In genomic region chr5:80920333-80920732, GRCh38 we compare ENCODE assay signal across 21 cellular contexts.
"Had no signal": no experiment of that assay in that cellular context is flagged by ENCODE, and none has a peak within 500 bp of the region (broad histone marks: within the 10 kb centered on the region; RNA-seq: fewer than 3 reads in every experiment).

No MANE protein-coding gene starts in this region.

- H3K4me3 Mint-ChIP-seq: dendritic cell treated with granulocyte-macrophage colony-stimulating factor and Interleukin-4, amounts not matched to agents 40 ng/mL and 50 ng/mL, for 4 days; effector memory CD8-positive, alpha-beta T cell; memory B cell; natural killer cell treated with Interleukin-12 subunit alpha and Interleukin-12 subunit beta and Interleukin-15 and Interleukin-18, amount 100 ng/mL, for 72 hours; neural progenitor cell had no signal

- DNase-seq: effector memory CD8-positive, alpha-beta T cell; gastrocnemius medialis; heart right ventricle; hypothalamus; left ventricle myocardium inferior; lower lobe of right lung; midbrain; nucleus accumbens; pancreas; right cardiac atrium; small intestine; stimulated activated CD4-positive, alpha-beta T cell treated with anti-CD3 and anti-CD28 coated beads, Interleukin-12 subunit alpha, Interleukin-12 subunit beta, amount 100 ng/mL, for 4 hours; stimulated activated CD4-positive, alpha-beta T cell treated with anti-CD3 and anti-CD28 coated beads, Interleukin-2, amount 100 ng/mL, for 48 hours; stimulated activated naive CD4-positive, alpha-beta T cell treated with Interleukin-2 at 50 U/mL for 16 hours; upper lobe of left lung; uterus had no signal

- H3K4me3 ChIP-seq: gastrocnemius medialis, heart right ventricle, left ventricle myocardium inferior, lower lobe of right lung, neural progenitor cell, pancreas, upper lobe of left lung, uterus had no signal

- H3K4me1 ChIP-seq: gastrocnemius medialis, left ventricle myocardium inferior, lower lobe of right lung, neural progenitor cell, pancreas, upper lobe of left lung, uterus had no signal

- H3K36me3 Mint-ChIP-seq: natural killer cell treated with Interleukin-12 subunit alpha and Interleukin-12 subunit beta and Interleukin-15 and Interleukin-18, amount 100 ng/mL, for 72 hours; neural progenitor cell had no signal

- H3K4me1 Mint-ChIP-seq: memory B cell, neural progenitor cell had no signal

- H3K4me2 ChIP-seq: neural progenitor cell had no signal

- H3K27me3 ChIP-seq: gastrocnemius medialis, heart right ventricle, neural progenitor cell, pancreas, upper lobe of left lung, uterus had no signal

- H3K9me3 Mint-ChIP-seq: dendritic cell treated with granulocyte-macrophage colony-stimulating factor and Interleukin-4, amounts not matched to agents 40 ng/mL and 50 ng/mL, for 4 days; effector memory CD8-positive, alpha-beta T cell; natural killer cell treated with Interleukin-12 subunit alpha and Interleukin-12 subunit beta and Interleukin-15 and Interleukin-18, amount 100 ng/mL, for 72 hours; neural progenitor cell had no signal

- H3K27ac Mint-ChIP-seq: dendritic cell treated with granulocyte-macrophage colony-stimulating factor and Interleukin-4, amounts not matched to agents 40 ng/mL and 50 ng/mL, for 4 days; effector memory CD8-positive, alpha-beta T cell; memory B cell; natural killer cell treated with Interleukin-12 subunit alpha and Interleukin-12 subunit beta and Interleukin-15 and Interleukin-18, amount 100 ng/mL, for 72 hours; neural progenitor cell; progenitor cell of endocrine pancreas had no signal

- H3K9ac ChIP-seq: neural progenitor cell had no signal

- H3K27me3 Mint-ChIP-seq: dendritic cell treated with granulocyte-macrophage colony-stimulating factor and Interleukin-4, amounts not matched to agents 40 ng/mL and 50 ng/mL, for 4 days; progenitor cell of endocrine pancreas had no signal

- ATAC-seq: effector memory CD8-positive, alpha-beta T cell; gastrocnemius medialis; heart right ventricle; lower lobe of right lung; natural killer cell treated with Interleukin-12 subunit alpha and Interleukin-12 subunit beta and Interleukin-15 and Interleukin-18, amount 100 ng/mL, for 72 hours; pancreas; right cardiac atrium had no signal

- H3K36me3 ChIP-seq: gastrocnemius medialis, heart right ventricle, left ventricle myocardium inferior, lower lobe of right lung, neural progenitor cell, pancreas, upper lobe of left lung, uterus had no signal

- H2AFZ ChIP-seq: neural progenitor cell had no signal

- H3K27ac ChIP-seq: gastrocnemius medialis, heart right ventricle, left ventricle myocardium inferior, lower lobe of right lung, neural progenitor cell, pancreas, upper lobe of left lung, uterus had no signal

- H3K9me3 ChIP-seq: gastrocnemius medialis, heart right ventricle, left ventricle myocardium inferior, lower lobe of right lung, pancreas, upper lobe of left lung, uterus had no signal
